In the genomic region with DNA sequence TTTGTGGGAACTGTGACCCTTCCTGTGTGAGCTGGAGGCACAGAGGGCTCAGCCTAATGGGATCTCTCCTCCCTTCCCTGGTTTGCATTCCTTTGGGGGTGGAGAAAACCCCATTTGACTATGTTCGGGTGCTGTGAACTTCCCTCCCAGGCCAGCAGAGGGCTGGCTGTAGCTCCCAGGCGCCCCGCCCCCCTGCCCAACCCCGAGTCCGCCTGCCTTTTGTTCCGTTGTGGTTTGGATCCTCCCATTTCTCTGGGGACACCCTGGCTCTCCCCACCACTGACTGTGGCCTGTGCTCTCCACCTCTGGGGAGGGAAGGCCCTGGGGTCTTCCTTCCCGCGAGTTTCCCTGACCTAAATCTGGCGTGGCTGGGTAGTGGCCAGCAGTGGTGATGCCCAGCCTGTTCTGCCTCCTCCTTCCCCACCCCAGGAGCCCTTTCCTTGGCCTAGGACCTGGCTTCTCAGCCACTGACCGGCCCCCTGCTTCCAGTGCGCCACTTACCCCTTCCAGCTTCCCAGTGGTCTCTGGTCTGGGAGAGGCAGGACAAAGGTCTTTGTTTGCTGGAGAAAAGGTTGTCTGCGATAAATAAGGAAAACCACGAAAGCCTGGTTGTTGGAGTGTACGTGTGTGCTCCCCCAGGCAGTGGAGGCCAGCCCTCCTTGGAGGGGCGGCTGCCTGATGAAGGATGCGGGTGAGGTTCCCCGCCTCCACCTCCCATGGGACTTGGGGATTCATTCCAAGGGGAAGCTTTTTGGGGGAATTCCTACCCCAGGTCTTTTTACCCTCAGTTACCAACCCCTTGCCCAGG, we compare ENCODE assay signal across 8 cellular contexts. TPM values are rescaled to one million over a fixed set of nuclear protein-coding genes. Genes with fewer than 3 reads are reported as not detected.
A peak's percentile ranks its signal among the peaks of the same experiment; 100 is the strongest.
DNase-seq lines count a peak whose midpoint lies in the region; ATAC-seq, FAIRE-seq and TF ChIP-seq lines count a peak whose summit lies in the region.

No MANE protein-coding gene starts in this region.

- DNase-seq in A549 (ENCODE audit: low read depth in 1 of 2, low spot score in 1 of 2) = peak; percentile 57 to 85
- DNase-seq in GM12864 (ENCODE audit: low read depth) = no peak
- DNase-seq in NCI-H69 (lab: John Stamatoyannopoulos, UW) = peak; percentile 75
- DNase-seq in activated CD8-positive, alpha-beta memory T cell treated with anti-CD3 and anti-CD28 coated beads, Interleukin-2, amount 50 U/mL, for 4 hours = peak; percentile 59
- peak; percentile 55 for DNase-seq in endothelial cell of umbilical vein (ENCODE audit: low read depth, low spot score)

- H3K4me3 ChIP-seq in A549 = peak overlapping the region; percentile 59; the same call in 2 of the 3 replicates
- H3K4me3 ChIP-seq in GM12864 (ENCODE audit: low read depth, low read length) = peak overlapping the region; percentile 94; the same call in 1 of the 2 replicates
- peak overlapping the region in 1 of 3 experiments; percentile 8 for H3K4me3 ChIP-seq in endothelial cell of umbilical vein (replicated peaks in 1 of 3; ENCODE audit: insufficient read depth in 1 of 3, low read depth in 1 of 3, low read length in 3 of 3)
- peak overlapping the region; percentile 59 to 85 for H3K4me3 ChIP-seq in mucosa of rectum (ENCODE audit: low read length in 2 of 2)

- H3K9me3 ChIP-seq in A549 = no peaks in the 10 kb centered on the region
- no peaks in the 10 kb centered on the region for H3K9me3 ChIP-seq in endothelial cell of umbilical vein (replicated peaks; ENCODE audit: control insufficient read depth, insufficient read depth, low read length)
- H3K9me3 ChIP-seq in mucosa of rectum (ENCODE audit: control insufficient read depth in 2 of 2, low read length in 2 of 2) = no peaks in the 10 kb centered on the region

- intact Hi-C loops in endothelial cell of umbilical vein (cut with micrococcal nuclease) = loop anchor here (5.0 kb wide), 4 partner anchors 68 to 282 kb away; no protein-coding TSS in a partner anchor

- dilution Hi-C loops in endothelial cell of umbilical vein (cut with MboI; ENCODE audit: extremely low pct_ligation_motif_present, low sequenced_read_pairs) = no loop called here

- no peak for FAIRE-seq in A549 (lab: Jason Lieb, UNC)
- peak; percentile 76 for FAIRE-seq in endothelial cell of umbilical vein (lab: Jason Lieb, UNC)

- no peak overlapping the region for H3K27ac Mint-ChIP-seq in stimulated activated naive CD8-positive, alpha-beta T cell treated with anti-CD3 and anti-CD28 coated beads, Interleukin-15, Interleukin-2, amounts not matched to agents 100 ng/mL and 50 ng/mL, for 24 hours

- peaks cover 16% of the 10 kb centered on the region for H3K79me2 ChIP-seq in endothelial cell of umbilical vein (ENCODE audit: control insufficient read depth, insufficient read depth, low read length)

- CTCF ChIA-PET in A549 (lab: Yijun Ruan, JAX) = interaction anchor here (0.6 to 8.4 kb wide), 31 partner anchors 11 to 311 kb away, joined by 3 to 115 read pairs (median 5); no protein-coding TSS in a partner anchor
- CTCF ChIA-PET in endothelial cell of umbilical vein (lab: Charles Lee) = interaction anchor here (0.6 to 5.6 kb wide), 40 partner anchors 9 to 325 kb away, joined by 3 to 141 read pairs (median 4); no protein-coding TSS in a partner anchor

- peak; percentile 52 for TF ChIP-seq CTCF in A549 (IDR thresholded peaks at IDR 0.05)
- TF ChIP-seq CTCF in GM12864 (IDR thresholded peaks at IDR 0.05; ENCODE audit: low read depth, low read length, missing control alignments) = peak; percentile 94
- peak; percentile 80 to 92 for TF ChIP-seq CTCF in endothelial cell of umbilical vein (IDR thresholded peaks at IDR 0.05; ENCODE audit: extremely low read depth in 1 of 2, insufficient read depth in 1 of 2, low read depth in 1 of 2, low read length in 2 of 2)

- H3K9me3 Mint-ChIP-seq in stimulated activated naive CD8-positive, alpha-beta T cell treated with anti-CD3 and anti-CD28 coated beads, Interleukin-15, Interleukin-2, amounts not matched to agents 100 ng/mL and 50 ng/mL, for 24 hours = no peaks in the 10 kb centered on the region

- peaks cover 30% of the 10 kb centered on the region for H3K4me1 ChIP-seq in A549
- H3K4me1 ChIP-seq in endothelial cell of umbilical vein (ENCODE audit: control insufficient read depth, extremely low read depth, insufficient read depth, low read length) = peaks cover 19% of the 10 kb centered on the region
- peaks cover 38 to 44% of the 10 kb centered on the region in 2 donors for H3K4me1 ChIP-seq in mucosa of rectum (ENCODE audit: control insufficient read depth in 2 of 2, insufficient read depth in 2 of 2, low read length in 2 of 2)

- H3K4me2 ChIP-seq in A549 (peak overlapping the region; percentile 93), endothelial cell of umbilical vein (ENCODE audit: insufficient read depth, low read length) (peak overlapping the region; percentile 2)

- POLR2A ChIA-PET in A549 (lab: Yijun Ruan, JAX) (no interaction called here), endothelial cell of umbilical vein (lab: Charles Lee) (interaction anchor here (0.5 kb wide), 2 partner anchors 298 to 311 kb away, joined by 3 to 4 read pairs; no protein-coding TSS in a partner anchor)

- no TSS peak for BruUV-seq in endothelial cell of umbilical vein (replicated peaks; lab: Mats Ljungman, UMichigan)

- TF ChIP-seq POLR2A in A549 (IDR thresholded peaks at IDR 0.05; ENCODE audit: low read length) (no peak), endothelial cell of umbilical vein (IDR thresholded peaks at IDR 0.05; ENCODE audit: low read depth, low read length) (no peak)

- WGBS in A549 (ENCODE audit: missing lambda C conversion rate) = 53% methylated on average over 14 of the region's 17 CpGs

- no peaks in the 10 kb centered on the region for H4K20me1 ChIP-seq in endothelial cell of umbilical vein (replicated peaks; ENCODE audit: control insufficient read depth, extremely low read depth, insufficient read depth, low read length)

- H3K27ac ChIP-seq in A549 = peak overlapping the region; percentile 97 to 100
- H3K27ac ChIP-seq in endothelial cell of umbilical vein (ENCODE audit: insufficient read depth, low read depth, low read length) = no peak overlapping the region
- H3K27ac ChIP-seq in mucosa of rectum (ENCODE audit: low read depth in 2 of 2, low read length in 2 of 2) = peak overlapping the region; percentile 66 to 92

- H3K27me3 Mint-ChIP-seq in stimulated activated naive CD8-positive, alpha-beta T cell treated with anti-CD3 and anti-CD28 coated beads, Interleukin-15, Interleukin-2, amounts not matched to agents 100 ng/mL and 50 ng/mL, for 24 hours = peaks cover 7% of the 10 kb centered on the region

- H3K9me1 ChIP-seq in endothelial cell of umbilical vein (replicated peaks; ENCODE audit: control insufficient read depth, extremely low read depth, insufficient read depth, low read length) = no peaks in the 10 kb centered on the region

- peaks cover 37% of the 10 kb centered on the region for H3K36me3 Mint-ChIP-seq in stimulated activated naive CD8-positive, alpha-beta T cell treated with anti-CD3 and anti-CD28 coated beads, Interleukin-15, Interleukin-2, amounts not matched to agents 100 ng/mL and 50 ng/mL, for 24 hours (ENCODE audit: low read depth)

- no peak for TF ChIP-seq EP300 in A549 (IDR thresholded peaks at IDR 0.05)

- peak overlapping the region; percentile 67 for H2AFZ ChIP-seq in endothelial cell of umbilical vein (ENCODE audit: low read depth, low read length)

- H3K36me3 ChIP-seq in endothelial cell of umbilical vein (ENCODE audit: control insufficient read depth in 2 of 2, extremely low read depth in 1 of 2, insufficient read depth in 2 of 2, low read length in 2 of 2) = peaks cover 3 to 19% of the 10 kb centered on the region in 2 experiments
- H3K36me3 ChIP-seq in mucosa of rectum (ENCODE audit: control insufficient read depth in 2 of 2, insufficient read depth in 2 of 2, low read length in 2 of 2) = peaks cover 37% of the 10 kb centered on the region in 2 donors

- TF ChIP-seq RAD21 in A549 (conservative IDR thresholded peaks at IDR 0.05 in 1 of 2, IDR thresholded peaks at IDR 0.05 in 1 of 2) = peak; percentile 33 to 53; a peak in 4 of 5 replicates

- H3K4me3 Mint-ChIP-seq in stimulated activated naive CD8-positive, alpha-beta T cell treated with anti-CD3 and anti-CD28 coated beads, Interleukin-15, Interleukin-2, amounts not matched to agents 100 ng/mL and 50 ng/mL, for 24 hours = peak overlapping the region; percentile 56

- H3K9ac ChIP-seq in endothelial cell of umbilical vein (replicated peaks; ENCODE audit: extremely low read depth, insufficient read depth, low read length) (peak overlapping the region; percentile 12), mucosa of rectum (ENCODE audit: low read depth in 1 of 2, low read length in 2 of 2) (peak overlapping the region; percentile 56 to 98)

- ATAC-seq in A549 (peak in 1 of 2 experiments; percentile 45; a peak in 4 of 6 replicates), HG02642 (IDR thresholded peaks at IDR 0.05; ENCODE audit: poor library complexity, unreplicated experiment) (no peak)

- H3K4me1 Mint-ChIP-seq in stimulated activated naive CD8-positive, alpha-beta T cell treated with anti-CD3 and anti-CD28 coated beads, Interleukin-15, Interleukin-2, amounts not matched to agents 100 ng/mL and 50 ng/mL, for 24 hours (ENCODE audit: low read depth) = peaks cover 44% of the 10 kb centered on the region

- H3K27me3 ChIP-seq in endothelial cell of umbilical vein (ENCODE audit: control insufficient read depth in 2 of 2, insufficient read depth in 2 of 2, low read length in 2 of 2) (no peaks in the 10 kb centered on the region), mucosa of rectum (ENCODE audit: control insufficient read depth in 2 of 2, insufficient read depth in 2 of 2, low read length in 2 of 2) (no peaks in the 10 kb centered on the region)

TF ChIP-seq in endothelial cell of umbilical vein, 7 proteins besides CTCF, POLR2A, EP300 and RAD21 (continues in another document):
- TF ChIP-seq JUN (IDR thresholded peaks at IDR 0.05; ENCODE audit: borderline replicate concordance, insufficient read depth, insufficient read length, low read depth) (no peak), POLR2AphosphoS5 (IDR thresholded peaks at IDR 0.05; ENCODE audit: insufficient read depth, low read depth, low read length) (no peak)

RNA-seq across cellular contexts. Expression of a gene that starts 5.0 kb away (rescaled TPM):
- polyA plus RNA-seq in A549 (2011; rRNA removed) (83.7 and 101 TPM in 2 replicates), A549 (2017; fragmentation: RNase III; extraction: RNeasy Plus Mini Kit Qiagen cat#74134 plus additional on column Dnase treatment) (35.4 to 41.1 TPM (median 35.8 TPM) in 3 replicates), endothelial cell of umbilical vein (19.9 and 26.2 TPM in 2 replicates)
- 71.6 and 78.6 TPM in 2 replicates for polyA plus RNA-seq in A549 (2012; cell fraction: cytosol; rRNA removed)
- 87.2 and 111 TPM in 2 replicates for polyA plus RNA-seq in A549 (2012; cell fraction: nucleus; rRNA removed)
- polyA minus RNA-seq in A549 (2011; rRNA and poly(A)+ RNA removed) = 125 and 135 TPM in 2 replicates
- total RNA-seq in endothelial cell of umbilical vein = 16.6 and 18.1 TPM in 2 replicates
- polyA plus RNA-seq in endothelial cell of umbilical vein (2011; cell fraction: cytosol; rRNA removed) = 25.8 and 26.3 TPM in 2 replicates
- polyA plus RNA-seq in endothelial cell of umbilical vein (2011; cell fraction: nucleus; rRNA removed) = 85.5 and 96.9 TPM in 2 replicates
- 15.5 and 19.0 TPM in 2 replicates for polyA plus RNA-seq in endothelial cell of umbilical vein (2012)
- 44.6 and 71.9 TPM in 2 replicates for polyA minus RNA-seq in endothelial cell of umbilical vein
- polyA minus RNA-seq in endothelial cell of umbilical vein (2011; cell fraction: cytosol; rRNA and poly(A)+ RNA removed) = 44.8 TPM
- polyA minus RNA-seq in endothelial cell of umbilical vein (2011; cell fraction: nucleus; rRNA and poly(A)+ RNA removed) = 16.2 and 21.6 TPM in 2 replicates
